Comparison of ENCODE assay signal across 1 cellular context in the genomic region with DNA sequence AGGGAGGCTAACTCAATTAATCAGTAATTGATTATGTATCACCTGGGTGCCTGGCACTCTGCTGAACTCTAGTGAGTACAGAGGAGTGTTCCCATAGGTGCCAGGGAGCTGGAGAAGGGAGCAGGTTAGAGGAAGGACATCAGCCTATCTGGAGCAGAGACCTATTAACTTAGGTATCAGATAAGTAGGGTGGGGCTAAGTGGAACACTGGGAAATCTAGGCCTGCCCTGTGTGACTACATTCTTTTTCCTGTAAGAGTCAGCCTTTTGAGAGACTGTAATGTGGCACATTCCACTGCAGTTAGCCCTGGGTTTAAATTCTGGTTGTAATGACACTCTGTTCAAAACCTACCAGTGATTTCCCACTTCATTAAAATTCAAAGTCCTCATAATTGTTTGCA.
TF ChIP-seq lines count a peak whose summit lies in the region.

No MANE protein-coding gene starts in this region.

TF ChIP-seq in K562, 482 proteins besides CTCF, POLR2A, EP300 and RAD21:
- TF ChIP-seq, protein P1, sequence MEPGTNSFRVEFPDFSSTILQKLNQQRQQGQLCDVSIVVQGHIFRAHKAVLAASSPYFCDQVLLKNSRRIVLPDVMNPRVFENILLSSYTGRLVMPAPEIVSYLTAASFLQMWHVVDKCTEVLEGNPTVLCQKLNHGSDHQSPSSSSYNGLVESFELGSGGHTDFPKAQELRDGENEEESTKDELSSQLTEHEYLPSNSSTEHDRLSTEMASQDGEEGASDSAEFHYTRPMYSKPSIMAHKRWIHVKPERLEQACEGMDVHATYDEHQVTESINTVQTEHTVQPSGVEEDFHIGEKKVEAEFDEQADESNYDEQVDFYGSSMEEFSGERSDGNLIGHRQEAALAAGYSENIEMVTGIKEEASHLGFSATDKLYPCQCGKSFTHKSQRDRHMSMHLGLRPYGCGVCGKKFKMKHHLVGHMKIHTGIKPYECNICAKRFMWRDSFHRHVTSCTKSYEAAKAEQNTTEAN (CRISPR knock-in tag; IDR thresholded peaks at IDR 0.05) = no peak
- peak; percentile 87 for TF ChIP-seq KLF1 (tag; IDR thresholded peaks at IDR 0.05)
- TF ChIP-seq CREM (IDR thresholded peaks at IDR 0.05; ENCODE audit: low read depth) = no peak
- TF ChIP-seq SNRNP70 (optimal IDR thresholded peaks at IDR 0.05; ENCODE audit: low read depth, low read length) = no peak
- no peak for TF ChIP-seq ZFP1 (CRISPR knock-in tag; IDR thresholded peaks at IDR 0.05)
- TF ChIP-seq, protein P2, sequence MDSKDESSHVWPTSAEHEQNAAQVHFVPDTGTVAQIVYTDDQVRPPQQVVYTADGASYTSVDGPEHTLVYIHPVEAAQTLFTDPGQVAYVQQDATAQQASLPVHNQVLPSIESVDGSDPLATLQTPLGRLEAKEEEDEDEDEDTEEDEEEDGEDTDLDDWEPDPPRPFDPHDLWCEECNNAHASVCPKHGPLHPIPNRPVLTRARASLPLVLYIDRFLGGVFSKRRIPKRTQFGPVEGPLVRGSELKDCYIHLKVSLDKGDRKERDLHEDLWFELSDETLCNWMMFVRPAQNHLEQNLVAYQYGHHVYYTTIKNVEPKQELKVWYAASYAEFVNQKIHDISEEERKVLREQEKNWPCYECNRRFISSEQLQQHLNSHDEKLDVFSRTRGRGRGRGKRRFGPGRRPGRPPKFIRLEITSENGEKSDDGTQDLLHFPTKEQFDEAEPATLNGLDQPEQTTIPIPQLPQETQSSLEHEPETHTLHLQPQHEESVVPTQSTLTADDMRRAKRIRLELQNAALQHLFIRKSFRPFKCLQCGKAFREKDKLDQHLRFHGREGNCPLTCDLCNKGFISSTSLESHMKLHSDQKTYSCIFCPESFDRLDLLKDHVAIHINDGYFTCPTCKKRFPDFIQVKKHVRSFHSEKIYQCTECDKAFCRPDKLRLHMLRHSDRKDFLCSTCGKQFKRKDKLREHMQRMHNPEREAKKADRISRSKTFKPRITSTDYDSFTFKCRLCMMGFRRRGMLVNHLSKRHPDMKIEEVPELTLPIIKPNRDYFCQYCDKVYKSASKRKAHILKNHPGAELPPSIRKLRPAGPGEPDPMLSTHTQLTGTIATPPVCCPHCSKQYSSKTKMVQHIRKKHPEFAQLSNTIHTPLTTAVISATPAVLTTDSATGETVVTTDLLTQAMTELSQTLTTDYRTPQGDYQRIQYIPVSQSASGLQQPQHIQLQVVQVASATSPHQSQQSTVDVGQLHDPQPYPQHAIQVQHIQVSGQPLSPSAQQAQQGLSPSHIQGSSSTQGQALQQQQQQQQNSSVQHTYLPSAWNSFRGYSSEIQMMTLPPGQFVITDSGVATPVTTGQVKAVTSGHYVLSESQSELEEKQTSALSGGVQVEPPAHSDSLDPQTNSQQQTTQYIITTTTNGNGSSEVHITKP (IDR thresholded peaks at IDR 0.05; ENCODE audit: partially characterized antibody) = peak; percentile 11
- TF ChIP-seq, protein P3, sequence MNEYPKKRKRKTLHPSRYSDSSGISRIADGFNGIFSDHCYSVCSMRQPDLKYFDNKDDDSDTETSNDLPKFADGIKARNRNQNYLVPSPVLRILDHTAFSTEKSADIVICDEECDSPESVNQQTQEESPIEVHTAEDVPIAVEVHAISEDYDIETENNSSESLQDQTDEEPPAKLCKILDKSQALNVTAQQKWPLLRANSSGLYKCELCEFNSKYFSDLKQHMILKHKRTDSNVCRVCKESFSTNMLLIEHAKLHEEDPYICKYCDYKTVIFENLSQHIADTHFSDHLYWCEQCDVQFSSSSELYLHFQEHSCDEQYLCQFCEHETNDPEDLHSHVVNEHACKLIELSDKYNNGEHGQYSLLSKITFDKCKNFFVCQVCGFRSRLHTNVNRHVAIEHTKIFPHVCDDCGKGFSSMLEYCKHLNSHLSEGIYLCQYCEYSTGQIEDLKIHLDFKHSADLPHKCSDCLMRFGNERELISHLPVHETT (CRISPR knock-in tag; conservative IDR thresholded peaks at IDR 0.05 in 1 of 2, IDR thresholded peaks at IDR 0.05 in 1 of 2) = no peak
- no peak for TF ChIP-seq BMI1 (IDR thresholded peaks at IDR 0.05; ENCODE audit: low read length)
- no peak for TF ChIP-seq TGIF2 (CRISPR knock-in tag; IDR thresholded peaks at IDR 0.05)
- TF ChIP-seq ZNF23 (CRISPR knock-in tag; IDR thresholded peaks at IDR 0.05) = no peak
- TF ChIP-seq ZNF274 (IDR thresholded peaks at IDR 0.05; ENCODE audit: borderline replicate concordance, low read depth, low read length) = 0 out of 2 replicates have a peak, but pooled peaks have one; percentile 30
- no peak for TF ChIP-seq ZNF644 (tag; IDR thresholded peaks at IDR 0.05; ENCODE audit: low read depth)
TF ChIP-seq in K562: peak in this region for 3.
